In the genomic region with DNA sequence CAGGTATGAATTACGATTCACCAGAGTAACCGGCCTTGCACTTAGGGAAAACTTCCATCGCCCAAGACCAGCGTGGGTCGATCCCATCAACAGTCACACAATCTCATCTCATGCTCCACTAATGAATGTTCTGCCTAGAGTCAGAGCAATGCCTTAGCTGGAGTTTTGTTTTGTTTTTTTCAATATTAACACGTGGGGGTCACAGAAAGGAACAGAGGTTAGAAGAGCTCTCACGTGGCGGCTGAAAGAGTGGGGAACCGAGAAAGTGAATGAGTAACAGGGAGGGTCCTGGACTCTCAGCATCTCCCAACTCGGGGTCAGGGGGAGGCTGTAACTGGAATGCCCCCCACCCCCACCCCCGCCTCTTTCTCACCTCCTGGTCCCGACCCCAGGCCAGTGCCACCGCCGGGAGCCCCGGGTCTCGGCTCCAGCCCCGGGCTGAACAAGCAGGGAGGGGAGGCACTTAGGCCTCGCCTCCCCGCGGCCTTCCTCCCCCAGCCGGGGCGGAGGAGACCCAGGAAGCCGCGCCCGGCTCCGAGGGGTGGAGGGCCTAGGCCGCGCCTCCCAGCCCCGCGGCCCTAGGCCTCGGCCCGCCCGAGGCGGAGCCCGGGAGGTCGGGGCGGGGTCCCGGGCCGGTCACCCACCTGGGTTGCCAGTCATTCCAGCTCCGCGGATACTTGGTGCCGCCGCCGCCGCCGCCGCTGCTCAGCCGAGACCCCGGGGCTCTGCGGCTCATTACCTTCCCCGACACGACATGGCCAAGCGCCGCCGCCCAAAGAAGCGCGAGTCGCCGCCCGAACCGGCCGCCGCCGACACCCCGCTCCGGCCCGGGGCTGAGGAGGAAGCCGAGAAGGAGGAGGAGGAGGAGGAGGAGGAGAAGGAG, we compare ENCODE assay signal across 8 cellular contexts. TPM values are rescaled to one million over a fixed set of nuclear protein-coding genes. Genes with fewer than 3 reads are reported as not detected.
DNase-seq lines count a peak whose midpoint lies in the region; ATAC-seq and TF ChIP-seq lines count a peak whose summit lies in the region.
"Not testable (repeated sequence)": the region's sequence is repeated elsewhere in the genome, so short reads cannot be mapped to it uniquely, and the experiment has no call there.

No MANE protein-coding gene starts in this region.

- peaks cover 21 to 38% of the 10 kb centered on the region in 2 donors for H3K4me1 Mint-ChIP-seq in effector memory CD8-positive, alpha-beta T cell (ENCODE audit: low read depth in 2 of 2)

- H3K4me2 ChIP-seq in OCI-LY3 (ENCODE audit: low read length), result peak overlapping the region; percentile 78

- H4K20me1 ChIP-seq in OCI-LY3 (ENCODE audit: insufficient read depth, low read length), result peaks cover 36% of the 10 kb centered on the region

- intact Hi-C loops in lower lobe of right lung (cut with DNase I), result not testable (repeated sequence)

- H3K27ac Mint-ChIP-seq in effector memory CD8-positive, alpha-beta T cell, result peak overlapping the region; percentile 84 to 96

- not testable (repeated sequence) for TF ChIP-seq CTCF in OCI-LY3 (IDR thresholded peaks at IDR 0.05; ENCODE audit: low read depth, low read length); lower lobe of right lung (IDR thresholded peaks at IDR 0.05)

- H3K9ac ChIP-seq in OCI-LY3 (ENCODE audit: low read length), result peak overlapping the region; percentile 58

- DNase-seq in Ammon's horn (ENCODE audit: low spot score) (peak; percentile 4), lower lobe of right lung (peak; percentile 70)
- peak; percentile 15 for DNase-seq in activated CD8-positive, alpha-beta memory T cell treated with anti-CD3 and anti-CD28 coated beads, Interleukin-2, amount 50 U/mL, for 24 hours (ENCODE audit: extremely low read depth)
- DNase-seq in effector memory CD8-positive, alpha-beta T cell, result peak in 2 of 3 experiments; percentile 45 to 59
- DNase-seq in stimulated activated CD4-positive, alpha-beta T cell treated with anti-CD3 and anti-CD28 coated beads, Interleukin-2, amount 100 ng/mL, for 4 hours (ENCODE audit: low read depth), result peak; percentile 37

- peak overlapping the region; percentile 79 to 86 for H3K4me3 Mint-ChIP-seq in effector memory CD8-positive, alpha-beta T cell

- H3K27ac ChIP-seq in OCI-LY3 (ENCODE audit: low read length) (peak overlapping the region; percentile 79), lower lobe of right lung (peak overlapping the region; percentile 87)

- not testable (repeated sequence) for H3K9me3 Mint-ChIP-seq in effector memory CD8-positive, alpha-beta T cell

- peak; percentile 57 for ATAC-seq in GM19455 (IDR thresholded peaks at IDR 0.05; ENCODE audit: unreplicated experiment)
- peak; percentile 46 for ATAC-seq in HG03342 (IDR thresholded peaks at IDR 0.05; ENCODE audit: unreplicated experiment)
- ATAC-seq in effector memory CD8-positive, alpha-beta T cell (replicated peaks), result peak; percentile 58
- peak; percentile 87 to 90 for ATAC-seq in lower lobe of right lung

- not testable (repeated sequence) for H3K27me3 ChIP-seq in OCI-LY3 (ENCODE audit: low read depth, low read length); lower lobe of right lung (ENCODE audit: low read depth)

- not testable (repeated sequence) for H3K4me1 ChIP-seq in OCI-LY3 (ENCODE audit: low read length)
- H3K4me1 ChIP-seq in lower lobe of right lung, result peaks cover 15% of the 10 kb centered on the region

- not testable (repeated sequence) for H3K9me3 ChIP-seq in OCI-LY3 (ENCODE audit: insufficient read depth, low read length); lower lobe of right lung

- not testable (repeated sequence) for H3K36me3 ChIP-seq in OCI-LY3 (replicated peaks; ENCODE audit: low read depth, low read length); lower lobe of right lung

- H3K4me3 ChIP-seq in OCI-LY3 (ENCODE audit: low read length) (peak overlapping the region; percentile 91), lower lobe of right lung (peak overlapping the region; percentile 70)

- not testable (repeated sequence) for H2AFZ ChIP-seq in OCI-LY3 (ENCODE audit: low read depth, low read length)

- not testable (repeated sequence) for H3K27me3 Mint-ChIP-seq in effector memory CD8-positive, alpha-beta T cell

- H3K36me3 Mint-ChIP-seq in effector memory CD8-positive, alpha-beta T cell (ENCODE audit: insufficient read depth), result peaks cover 22% of the 10 kb centered on the region

- H3K79me2 ChIP-seq in OCI-LY3 (ENCODE audit: low read length), result peaks cover 59% of the 10 kb centered on the region

RNA-seq across cellular contexts. Expression of gene SMG1, which starts 0.7 kb away (rescaled TPM):
- 89.0 TPM for total RNA-seq in lower lobe of right lung

RNA-seq across cellular contexts. Expression of gene TMC7, which starts 58.2 kb away (rescaled TPM):
- 3.3 TPM for total RNA-seq in lower lobe of right lung

Comparison
In these comparisons a context has a peak if more than half of its experiments do, and no peak if none do; other contexts are left out.
1. Peak in every context shown above with its lines: DNase-seq, ATAC-seq, H3K4me3 ChIP-seq and H3K27ac ChIP-seq.
2. DNase-seq: peak in every context shown above with its lines; median percentile 70 in lower lobe of right lung; 52 in effector memory CD8-positive, alpha-beta T cell; 37 in stimulated activated CD4-positive, alpha-beta T cell treated with anti-CD3 and anti-CD28 coated beads, Interleukin-2, amount 100 ng/mL, for 4 hours; 15 in activated CD8-positive, alpha-beta memory T cell treated with anti-CD3 and anti-CD28 coated beads, Interleukin-2, amount 50 U/mL, for 24 hours; 4 in Ammon's horn.